18 cellular contexts compared by ENCODE assay signal in genomic region chr10:125192005-125192404, GRCh38. TPM values are rescaled to one million over a fixed set of nuclear protein-coding genes. Genes with fewer than 3 reads are reported as not detected.
DNase-seq lines count a peak whose midpoint lies in the region; ATAC-seq and TF ChIP-seq lines count a peak whose summit lies in the region.
"Had no signal": no experiment of that assay in that cellular context is flagged by ENCODE, and none has a peak within 500 bp of the region (broad histone marks: within the 10 kb centered on the region; RNA-seq: fewer than 3 reads in every experiment).

No MANE protein-coding gene starts in this region.

- H3K4me3 ChIP-seq in coronary artery (no peak overlapping the region), testis (no peak overlapping the region), GM23338 (no peak overlapping the region)
- H3K4me3 ChIP-seq: BLaER1, GM23248 had no signal

- H3K79me2 ChIP-seq in GM23338 (replicated peaks; ENCODE audit: insufficient read depth): no peaks in the 10 kb centered on the region

- DNase-seq in coronary artery (ENCODE audit: low spot score): peak; percentile 31
- no peak for DNase-seq in neural crest cell (ENCODE audit: low read depth, low spot score)
- peak; percentile 48 for DNase-seq in osteocyte (ENCODE audit: extremely low spot score, unreplicated experiment)
- DNase-seq in testis: peak; percentile 24
- no peak for DNase-seq in GM23338 (ENCODE audit: low spot score)
- no peak for DNase-seq in activated CD4-positive, alpha-beta T cell treated with anti-CD3 and anti-CD28 coated beads for 4 hours
- DNase-seq in NCI-H446 (lab: John Stamatoyannopoulos, UW): no peak
- DNase-seq: Caco-2; CD4-positive, CD25-positive, alpha-beta regulatory T cell; CD8-positive, alpha-beta T cell; DMS153; DND-41; GM23248; H9 had no signal

- no peak overlapping the region for H2AFZ ChIP-seq in GM23338
- H2AFZ ChIP-seq: GM23248 had no signal

- no peaks in the 10 kb centered on the region for H3K9me2 ChIP-seq in GM23338 (ENCODE audit: insufficient read depth)

- no peak for TF ChIP-seq POLR2A in testis (IDR thresholded peaks at IDR 0.05)

- H3K27ac ChIP-seq in coronary artery: no peak overlapping the region
- no peak overlapping the region for H3K27ac ChIP-seq in testis
- H3K27ac ChIP-seq in GM23338 (ENCODE audit: low read depth): no peak overlapping the region
- H3K27ac ChIP-seq: BLaER1, C4-2B, GM23248 had no signal

- no peak overlapping the region for H3K4me3 Mint-ChIP-seq in neural crest cell
- H3K4me3 Mint-ChIP-seq in osteocyte (ENCODE audit: unreplicated experiment): no peak overlapping the region
- no peak overlapping the region for H3K4me3 Mint-ChIP-seq in GM23338
- H3K4me3 Mint-ChIP-seq: B cell; CD4-positive, CD25-positive, alpha-beta regulatory T cell; CD8-positive, alpha-beta T cell; H9 had no signal

- intact Hi-C loops in testis (cut with DNase I; ENCODE audit: low total_unique reads): no loop called here

- WGBS in testis, 2 donors: 83 to 84% methylated on average over 9 of the region's 9 CpGs

- TF ChIP-seq CTCF in coronary artery (IDR thresholded peaks at IDR 0.05): no peak
- no peak for TF ChIP-seq CTCF in neural crest cell (conservative IDR thresholded peaks at IDR 0.05)
- no peak for TF ChIP-seq CTCF in osteocyte (IDR thresholded peaks at IDR 0.05)
- TF ChIP-seq CTCF in testis (IDR thresholded peaks at IDR 0.05): no peak
- TF ChIP-seq CTCF in GM23338 (conservative IDR thresholded peaks at IDR 0.05; ENCODE audit: low read depth in 2 of 2): no peak

- H3K36me3 Mint-ChIP-seq in neural crest cell (ENCODE audit: low read depth) (no peaks in the 10 kb centered on the region), osteocyte (ENCODE audit: unreplicated experiment) (no peaks in the 10 kb centered on the region), GM23338 (ENCODE audit: low read depth) (no peaks in the 10 kb centered on the region)
- H3K36me3 Mint-ChIP-seq: CD4-positive, CD25-positive, alpha-beta regulatory T cell; CD8-positive, alpha-beta T cell had no signal

- no peaks in the 10 kb centered on the region for H3K27me3 ChIP-seq in testis
- no peaks in the 10 kb centered on the region for H3K27me3 ChIP-seq in GM23338 (ENCODE audit: insufficient read depth)
- H3K27me3 ChIP-seq: BLaER1 had no signal

- no peaks in the 10 kb centered on the region for H3K9me3 Mint-ChIP-seq in neural crest cell
- no peaks in the 10 kb centered on the region for H3K9me3 Mint-ChIP-seq in osteocyte (ENCODE audit: unreplicated experiment)
- H3K9me3 Mint-ChIP-seq in GM23338: no peaks in the 10 kb centered on the region; the same call in 1 of the 3 replicates
- H3K9me3 Mint-ChIP-seq: CD8-positive, alpha-beta T cell; H9 had no signal

- H3K4me2 ChIP-seq in GM23338: no peak overlapping the region
- H3K4me2 ChIP-seq: BLaER1 had no signal

- no peaks in the 10 kb centered on the region for H3F3A ChIP-seq in GM23338 (replicated peaks; ENCODE audit: low read depth)

- no peaks in the 10 kb centered on the region for H3K36me3 ChIP-seq in testis (ENCODE audit: low read depth, missing control alignments)
- no peaks in the 10 kb centered on the region for H3K36me3 ChIP-seq in GM23338 (ENCODE audit: insufficient read depth)
- H3K36me3 ChIP-seq: BLaER1 had no signal

- ATAC-seq in GM23338: no peak
- ATAC-seq: CD8-positive, alpha-beta T cell; HCT116 had no signal

- H3K27ac Mint-ChIP-seq in neural crest cell (ENCODE audit: unreplicated experiment) (peak overlapping the region; percentile 37), osteocyte (ENCODE audit: unreplicated experiment) (no peak overlapping the region), GM23338 (no peak overlapping the region; the same call in 1 of the 2 replicates)
- H3K27ac Mint-ChIP-seq: B cell; CD4-positive, CD25-positive, alpha-beta regulatory T cell; CD8-positive, alpha-beta T cell; H9 had no signal

- H3K9me3 ChIP-seq in testis: no peaks in the 10 kb centered on the region
- H3K9me3 ChIP-seq: BLaER1, Caco-2 had no signal

- H3K4me1 ChIP-seq in testis: peaks cover 6% of the 10 kb centered on the region
- no peaks in the 10 kb centered on the region for H3K4me1 ChIP-seq in GM23338 (ENCODE audit: insufficient read depth)
- H3K4me1 ChIP-seq: Caco-2 had no signal

- H3K27me3 Mint-ChIP-seq in neural crest cell (ENCODE audit: low read depth) (no peaks in the 10 kb centered on the region), osteocyte (ENCODE audit: unreplicated experiment) (peaks cover 31% of the 10 kb centered on the region), GM23338 (ENCODE audit: insufficient read depth, low read depth, poor library complexity) (peaks cover 11% of the 10 kb centered on the region)

- no peaks in the 10 kb centered on the region for H4K20me1 ChIP-seq in GM23338 (replicated peaks; ENCODE audit: insufficient read depth)
- H4K20me1 ChIP-seq: BLaER1 had no signal

- H3K4me1 Mint-ChIP-seq in neural crest cell (peaks cover 13% of the 10 kb centered on the region), osteocyte (ENCODE audit: unreplicated experiment) (no peaks in the 10 kb centered on the region), GM23338 (peaks cover 8% of the 10 kb centered on the region; the same call in 1 of the 3 replicates)
- H3K4me1 Mint-ChIP-seq: B cell; CD4-positive, CD25-positive, alpha-beta regulatory T cell had no signal

TF ChIP-seq in GM23338, 12 proteins besides CTCF, POLR2A, EP300 and RAD21 (continues in another document):
- TF ChIP-seq ZNF114 (CRISPR knock-in tag; IDR thresholded peaks at IDR 0.05) (no peak), NANOG (IDR thresholded peaks at IDR 0.05; ENCODE audit: borderline replicate concordance) (no peak), ZNF331 (CRISPR knock-in tag; IDR thresholded peaks at IDR 0.05; ENCODE audit: low read depth) (no peak), CREB1 (CRISPR knock-in tag; IDR thresholded peaks at IDR 0.05; ENCODE audit: low read depth) (no peak), STAT1 (IDR thresholded peaks at IDR 0.05; ENCODE audit: unreplicated experiment) (no peak), EZH2 (IDR thresholded peaks at IDR 0.05; ENCODE audit: low read depth, unreplicated experiment) (no peak), ZNF462 (CRISPR knock-in tag; IDR thresholded peaks at IDR 0.05) (no peak)

RNA-seq across cellular contexts. Expression of gene CTBP2, which starts 31.6 kb away (rescaled TPM):
- total RNA-seq in neural crest cell (127 TPM in 2 replicates), osteocyte (125 and 127 TPM in 2 replicates), testis (10 to 100 TPM; 44.7 to 79.5 TPM)
- polyA plus RNA-seq in testis (ENCODE audit: insufficient read depth, low read depth, low replicate concordance) (52.4 TPM), GM23338 (2016; fragmentation: Nextera tagmentation; extraction: Ambion mirVana) (133 and 138 TPM in 2 replicates)
- total RNA-seq in GM23338 (2014; rRNA removed; shearing (Covaris generic)): 233 and 265 TPM in 2 replicates

Comparison
In these comparisons a context has a peak if more than half of its experiments do, and no peak if none do; other contexts are left out.
1. DNase-seq: peak in coronary artery (single experiment), osteocyte (single experiment) and testis (single experiment); none in neural crest cell (single experiment), GM23338 (single experiment), activated CD4-positive, alpha-beta T cell treated with anti-CD3 and anti-CD28 coated beads for 4 hours (0 of 2) and NCI-H446 (0 of 2).